ENCODE assay signal across 27 cellular contexts in the genomic region with DNA sequence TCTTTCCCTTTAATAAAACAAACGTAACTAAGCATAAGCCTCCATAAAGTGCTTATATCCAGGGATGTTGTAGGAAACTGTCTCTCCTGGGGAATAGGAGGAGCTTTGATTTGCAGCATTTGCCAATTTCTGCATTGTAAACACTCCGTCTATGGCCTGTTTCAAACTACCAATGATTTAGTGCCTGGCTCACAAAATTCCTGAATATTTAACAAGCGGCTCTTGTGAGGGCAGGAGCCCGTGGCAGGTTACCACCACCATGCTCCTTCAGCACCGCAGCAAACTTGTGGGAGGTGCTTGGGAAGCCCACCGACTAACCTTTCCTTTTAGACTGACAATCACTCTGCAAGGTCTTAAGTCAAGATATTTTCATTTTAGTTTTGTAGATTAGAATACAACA.
"Had no signal": no experiment of that assay in that cellular context is flagged by ENCODE, and none has a peak within 500 bp of the region (broad histone marks: within the 10 kb centered on the region; RNA-seq: fewer than 3 reads in every experiment).

No MANE protein-coding gene starts in this region.

- H3K4me3 ChIP-seq: left ventricle myocardium inferior, lung, mucosa of descending colon, pancreas, prostate gland, skin epidermis, stomach, testis, tibial artery, upper lobe of right lung had no signal

- H3K9me3 ChIP-seq: left ventricle myocardium inferior, mucosa of descending colon, pancreas, prostate gland, stomach, testis, tibial artery, upper lobe of right lung had no signal

- H3K27ac ChIP-seq: left ventricle myocardium inferior, pancreas, prostate gland, skin epidermis, stomach, testis, tibial artery, upper lobe of right lung had no signal

- DNase-seq: hypothalamus; immature natural killer cell; kidney; left colon; left ventricle myocardium inferior; mesendoderm; midbrain; mucosa of descending colon; naive thymus-derived CD4-positive, alpha-beta T cell; nucleus accumbens; pancreas; posterior cingulate gyrus; retina; right cardiac atrium; stimulated activated CD4-positive, alpha-beta T cell treated with anti-CD3 and anti-CD28 coated beads, Interleukin-12 subunit alpha, Interleukin-12 subunit beta, amount 100 ng/mL, for 4 hours; stimulated activated CD4-positive, alpha-beta T cell treated with anti-CD3 and anti-CD28 coated beads, Interleukin-15, amount 100 ng/mL, for 24 hours; stimulated activated CD4-positive, alpha-beta T cell treated with anti-CD3 and anti-CD28 coated beads, Interleukin-2, amount 100 ng/mL, for 24 hours; stimulated activated CD4-positive, alpha-beta T cell treated with anti-CD3 and anti-CD28 coated beads, Interleukin-4, amount 100 ng/mL, for 1 hour; stimulated activated naive B cell treated with anti-CD40 and anti-IgM and Interleukin-4, amounts not matched to agents 10 μg/mL and 1 μg/mL and 100 μg/mL, for 72 hours; stimulated activated naive CD8-positive, alpha-beta T cell treated with anti-CD3 and anti-CD28 coated beads, Interleukin-15, Interleukin-2, amounts not matched to agents 100 U/mL and 50 U/mL, for 24 hours; stomach; testis; tibial artery; upper lobe of right lung had no signal

- H3K4me1 ChIP-seq: left ventricle myocardium inferior, prostate gland, testis, tibial artery, upper lobe of right lung had no signal

- H3K36me3 ChIP-seq: left ventricle myocardium inferior, pancreas, prostate gland, stomach, tibial artery, upper lobe of right lung had no signal

- H3K27me3 ChIP-seq: pancreas, stomach, testis, tibial artery, upper lobe of right lung had no signal
